In the genomic region with DNA sequence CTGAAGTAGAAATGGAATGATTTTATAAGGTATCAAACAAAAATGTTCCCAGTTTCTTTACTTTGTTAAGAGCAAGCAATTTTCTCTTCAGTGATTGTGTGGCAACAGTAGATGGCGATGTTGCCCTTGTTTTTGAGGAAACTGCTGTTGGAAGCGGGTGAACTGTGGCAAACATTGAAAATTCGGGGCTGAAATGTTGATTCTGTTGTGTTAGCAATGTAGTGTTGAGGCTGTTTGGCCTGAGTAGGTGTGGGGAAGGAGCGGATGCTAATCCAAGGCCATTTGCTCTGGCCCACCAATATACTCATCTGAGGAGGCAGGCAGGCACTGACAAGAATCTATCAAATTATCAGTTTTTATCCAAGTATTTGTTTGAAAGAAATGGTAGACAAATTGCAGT, we compare ENCODE assay signal across 8 cellular contexts.
DNase-seq lines count a peak whose midpoint lies in the region; ATAC-seq, FAIRE-seq and TF ChIP-seq lines count a peak whose summit lies in the region.

No MANE protein-coding gene starts in this region.

- no peaks in the 10 kb centered on the region for H3K9me2 ChIP-seq in OCI-LY1 (ENCODE audit: low read depth, low read length)

- no peaks in the 10 kb centered on the region for H4K20me1 ChIP-seq in OCI-LY1 (ENCODE audit: insufficient read depth, low read length)
- no peaks in the 10 kb centered on the region for H4K20me1 ChIP-seq in astrocyte (ENCODE audit: insufficient read depth, low read length)

- H3K4me1 Mint-ChIP-seq in astrocyte (ENCODE audit: low read depth, unreplicated experiment), result peaks cover 4% of the 10 kb centered on the region

- H3K36me3 Mint-ChIP-seq in astrocyte (ENCODE audit: low read depth, unreplicated experiment), result no peaks in the 10 kb centered on the region

- H3K36me3 ChIP-seq in OCI-LY1 (ENCODE audit: insufficient read depth, low read length) (no peaks in the 10 kb centered on the region), astrocyte (ENCODE audit: insufficient read depth, low read length) (no peaks in the 10 kb centered on the region), iPS DF 6.9 (ENCODE audit: control insufficient read depth, insufficient read depth, low read length) (no peaks in the 10 kb centered on the region)

- H2AFZ ChIP-seq in OCI-LY1 (ENCODE audit: low read length) (no peak overlapping the region), astrocyte (ENCODE audit: low read depth, low read length) (no peak overlapping the region)

- no peaks in the 10 kb centered on the region for H3F3A ChIP-seq in OCI-LY1 (ENCODE audit: insufficient read depth, low read length)

- H3K9ac ChIP-seq in OCI-LY1 (ENCODE audit: low read length) (no peak overlapping the region), astrocyte (ENCODE audit: low read length) (no peak overlapping the region)

- peaks cover 10% of the 10 kb centered on the region for H3K27me3 Mint-ChIP-seq in astrocyte (ENCODE audit: low read depth, unreplicated experiment)

- peak; percentile 76 for FAIRE-seq in astrocyte (lab: Jason Lieb, UNC)

- DNase-seq in AG20443 (ENCODE audit: low spot score), result peak; percentile 54
- peak; percentile 43 for DNase-seq in astrocyte (ENCODE audit: low read depth)
- DNase-seq in iPS DF 6.9 (ENCODE audit: low read depth, low spot score), result peak; percentile 52
- DNase-seq in stimulated activated CD4-positive, alpha-beta T cell treated with anti-CD3 and anti-CD28 coated beads, TNF-alpha, amount 100 ng/mL, for 48 hours (ENCODE audit: low read depth in 3 of 3), result peak in 2 of 3 donors; percentile 24 to 45
- no peak for DNase-seq in activated effector memory CD4-positive, alpha-beta T cell treated with anti-CD3 and anti-CD28 coated beads, Interleukin-2, amount 50 U/mL, for 16 hours

- no peak overlapping the region for H3K27ac ChIP-seq in OCI-LY1 (ENCODE audit: low read depth, low read length, poor library complexity, severe bottlenecking)
- H3K27ac ChIP-seq in astrocyte (ENCODE audit: low read depth, low read length), result no peak overlapping the region
- no peak overlapping the region for H3K27ac ChIP-seq in iPS DF 6.9 (ENCODE audit: low read length)

- no peak overlapping the region for H3K27ac Mint-ChIP-seq in astrocyte (ENCODE audit: unreplicated experiment)

- no peaks in the 10 kb centered on the region for H3K9me3 Mint-ChIP-seq in astrocyte (ENCODE audit: unreplicated experiment)

- H3K79me2 ChIP-seq in OCI-LY1 (ENCODE audit: insufficient read depth, low read length), result no peaks in the 10 kb centered on the region
- H3K79me2 ChIP-seq in astrocyte (ENCODE audit: insufficient read depth, low read length), result no peaks in the 10 kb centered on the region

- no peak overlapping the region for H3K4me3 Mint-ChIP-seq in astrocyte (ENCODE audit: unreplicated experiment)

- H3K27me3 ChIP-seq in OCI-LY1 (ENCODE audit: insufficient read depth, low read length) (no peaks in the 10 kb centered on the region), astrocyte (ENCODE audit: insufficient read depth, low read length) (no peaks in the 10 kb centered on the region), iPS DF 6.9 (ENCODE audit: control insufficient read depth, insufficient read depth, low read length) (no peaks in the 10 kb centered on the region)

- H3K4me2 ChIP-seq in OCI-LY1 (ENCODE audit: low read length) (no peak overlapping the region), astrocyte (ENCODE audit: low read length) (no peak overlapping the region)

- H3K4me3 ChIP-seq in OCI-LY1 (ENCODE audit: low read depth, low read length, poor library complexity, severe bottlenecking), result no peak overlapping the region
- no peak overlapping the region for H3K4me3 ChIP-seq in astrocyte (ENCODE audit: insufficient read depth, low read depth, low read length)
- no peak overlapping the region for H3K4me3 ChIP-seq in iPS DF 6.9 (ENCODE audit: low read length)

- no CpG with 5 or more reads among the region's 4 CpGs for WGBS in iPS DF 6.9 (ENCODE audit: insufficient coverage, insufficient read length)

- H3K4me1 ChIP-seq in OCI-LY1 (ENCODE audit: insufficient read depth, low read length, severe bottlenecking), result no peaks in the 10 kb centered on the region
- H3K4me1 ChIP-seq in astrocyte (ENCODE audit: insufficient read depth, low read length), result peaks cover 23% of the 10 kb centered on the region
- no peaks in the 10 kb centered on the region for H3K4me1 ChIP-seq in iPS DF 6.9 (ENCODE audit: control insufficient read depth, insufficient read depth, low read length)

- H3K9me3 ChIP-seq in OCI-LY1 (ENCODE audit: low read length) (no peaks in the 10 kb centered on the region), astrocyte (ENCODE audit: insufficient read depth, low read depth, low read length) (no peaks in the 10 kb centered on the region), iPS DF 6.9 (ENCODE audit: control insufficient read depth, insufficient read depth, low read length) (no peaks in the 10 kb centered on the region)

- TF ChIP-seq CTCF in GM12874 (IDR thresholded peaks at IDR 0.05; ENCODE audit: insufficient read depth, low read depth, low read length) (peak; percentile 60), OCI-LY1 (IDR thresholded peaks at IDR 0.05; ENCODE audit: low read length) (peak; percentile 84), astrocyte (IDR thresholded peaks at IDR 0.05; ENCODE audit: insufficient read depth, low read depth, low read length) (peak; percentile 86)

- ATAC-seq in HG03520 (IDR thresholded peaks at IDR 0.05; ENCODE audit: unreplicated experiment), result peak; percentile 61
